8 cellular contexts compared by ENCODE assay signal in genomic region chr15:90300988-90301715, GRCh38. TPM values are rescaled to one million over a fixed set of nuclear protein-coding genes. Genes with fewer than 3 reads are reported as not detected.
DNase-seq lines count a peak whose midpoint lies in the region; ATAC-seq, FAIRE-seq and TF ChIP-seq lines count a peak whose summit lies in the region.
"Had no signal": no experiment of that assay in that cellular context is flagged by ENCODE, and none has a peak within 500 bp of the region (broad histone marks: within the 10 kb centered on the region; RNA-seq: fewer than 3 reads in every experiment).

No MANE protein-coding gene starts in this region.

- H3K36me3 ChIP-seq in testis (ENCODE audit: low read depth, missing control alignments), result no peaks in the 10 kb centered on the region

- H3K27ac Mint-ChIP-seq in endothelial cell (ENCODE audit: unreplicated experiment), result no peak overlapping the region
- H3K27ac Mint-ChIP-seq in natural killer cell, result no peak overlapping the region

- no peaks in the 10 kb centered on the region for H3K27me3 Mint-ChIP-seq in endothelial cell (ENCODE audit: unreplicated experiment)
- peaks cover 0 to 2% of the 10 kb centered on the region in 2 donors for H3K27me3 Mint-ChIP-seq in natural killer cell (ENCODE audit: low read depth in 2 of 2)

- H3K4me1 ChIP-seq in testis, result peaks cover 1% of the 10 kb centered on the region

- WGBS in testis, 2 donors, result 37 to 53% methylated on average over 19 to 21 of the region's 21 CpGs

- no peak overlapping the region for H3K27ac ChIP-seq in testis

- H3K9me3 Mint-ChIP-seq in endothelial cell (ENCODE audit: unreplicated experiment) (no peaks in the 10 kb centered on the region), natural killer cell (no peaks in the 10 kb centered on the region)

- H3K27me3 ChIP-seq in testis, result no peaks in the 10 kb centered on the region

- H3K4me3 Mint-ChIP-seq in endothelial cell (ENCODE audit: unreplicated experiment) (no peak overlapping the region), natural killer cell (no peak overlapping the region)

- DNase-seq in GM12891 (ENCODE audit: insufficient read length, low spot score), result no peak
- DNase-seq in NCI-H2227 (lab: John Stamatoyannopoulos, UW; ENCODE audit: unreplicated experiment), result peak; percentile 77
- peak; percentile 9 to 45 for DNase-seq in activated CD8-positive, alpha-beta memory T cell treated with anti-CD3 and anti-CD28 coated beads for 1 hour (ENCODE audit: extremely low read depth in 1 of 2, low read depth in 1 of 2)
- DNase-seq in endothelial cell (ENCODE audit: low spot score), result peak; percentile 77
- peak; percentile 53 for DNase-seq in natural killer cell
- peak; percentile 80 for DNase-seq in testis

- TF ChIP-seq CTCF in endothelial cell (IDR thresholded peaks at IDR 0.05; ENCODE audit: unreplicated experiment) (peak; percentile 89), natural killer cell (IDR thresholded peaks at IDR 0.05) (peak; percentile 92), testis (IDR thresholded peaks at IDR 0.05) (peak; percentile 57 to 71 (median 68))

- peak; percentile 78 for FAIRE-seq in GM12891 (lab: Jason Lieb, UNC)
- FAIRE-seq: endometrium had no signal

- TF ChIP-seq POLR2A in GM12891 (IDR thresholded peaks at IDR 0.05; ENCODE audit: low read depth, low read length), result no peak
- no peak for TF ChIP-seq POLR2A in testis (IDR thresholded peaks at IDR 0.05)

- ATAC-seq in natural killer cell, result peak; percentile 49 to 67 (median 66)
- ATAC-seq in HG03025 (IDR thresholded peaks at IDR 0.05; ENCODE audit: low FRiP score, unreplicated experiment), result no peak

- intact Hi-C loops in natural killer cell (cut with micrococcal nuclease) (no loop called here), testis (cut with DNase I; ENCODE audit: low total_unique reads) (no loop called here)

- H3K9me3 ChIP-seq in testis, result no peaks in the 10 kb centered on the region

- H3K36me3 Mint-ChIP-seq in endothelial cell (ENCODE audit: low read depth, unreplicated experiment), result no peaks in the 10 kb centered on the region
- H3K36me3 Mint-ChIP-seq in natural killer cell, result no peaks in the 10 kb centered on the region

- H3K4me3 ChIP-seq in testis, result peak overlapping the region; percentile 22 to 32

- H3K4me1 Mint-ChIP-seq in endothelial cell (ENCODE audit: unreplicated experiment) (no peaks in the 10 kb centered on the region), natural killer cell (peaks cover 13% of the 10 kb centered on the region in 2 donors)

TF ChIP-seq in GM12891, 5 proteins besides CTCF, POLR2A, EP300 and RAD21:
- no peak for TF ChIP-seq TAF1 (IDR thresholded peaks at IDR 0.05; ENCODE audit: low read depth, low read length)
- TF ChIP-seq PAX5 (IDR thresholded peaks at IDR 0.05; ENCODE audit: insufficient read depth, low read length, severe bottlenecking), result no peak
- TF ChIP-seq POU2F2 (IDR thresholded peaks at IDR 0.05; ENCODE audit: low read depth, low read length), result no peak
- TF ChIP-seq POLR2AphosphoS5 (IDR thresholded peaks at IDR 0.05; ENCODE audit: low read depth, low read length), result no peak
- TF ChIP-seq SPI1 (IDR thresholded peaks at IDR 0.05; ENCODE audit: low read depth, low read length), result no peak

RNA-seq across cellular contexts. Expression of gene NGRN, which starts 35.7 kb away (rescaled TPM):
- polyA plus RNA-seq in GM12891 (2012; ENCODE audit: low read depth, missing spikeins), result 16.2 TPM
- 69.0 TPM for total RNA-seq in endothelial cell (ENCODE audit: unreplicated experiment)
- 10 to 100 TPM; 33.4 to 43.5 (median 33.5) TPM for total RNA-seq in natural killer cell
- total RNA-seq in testis, result 10 to 100 TPM; 86.1 to 95.6 TPM
- 82.9 TPM for polyA plus RNA-seq in testis (ENCODE audit: insufficient read depth, low read depth, low replicate concordance)

RNA-seq across cellular contexts. Expression of gene ZNF774, which starts 50.9 kb away (rescaled TPM):
- 0.55 TPM for polyA plus RNA-seq in GM12891 (2012; ENCODE audit: low read depth, missing spikeins)
- total RNA-seq in endothelial cell (ENCODE audit: unreplicated experiment), result 4.1 TPM
- total RNA-seq in natural killer cell, result under 1 TPM; 0.34 to 0.70 (median 0.47) TPM
- total RNA-seq in testis, result 1 to 10 TPM; 2.5 to 8.7 TPM
- polyA plus RNA-seq in testis (ENCODE audit: insufficient read depth, low read depth, low replicate concordance), result 5.6 TPM

RNA-seq across cellular contexts. Expression of gene TTLL13, which starts 51.8 kb away (rescaled TPM):
- 0.06 TPM for polyA plus RNA-seq in GM12891 (2012; ENCODE audit: low read depth, missing spikeins)
- total RNA-seq in endothelial cell (ENCODE audit: unreplicated experiment) (not detected), natural killer cell (1 to 10 TPM in 2 of 3 donors, under 1 TPM in 1; 0.18 to 2.2 (median 1.2) TPM), testis (10 to 100 TPM in 1 of 2 donors, 1 to 10 TPM in 1; 6.8 to 18.0 TPM)
- 30.3 TPM for polyA plus RNA-seq in testis (ENCODE audit: insufficient read depth, low read depth, low replicate concordance)
